Comparison of ENCODE assay signal across 14 cellular contexts in genomic region chr15:49471733-49472132, GRCh38. TPM values are rescaled to one million over a fixed set of nuclear protein-coding genes. Genes with fewer than 3 reads are reported as not detected.
DNase-seq lines count a peak whose midpoint lies in the region; ATAC-seq, FAIRE-seq and TF ChIP-seq lines count a peak whose summit lies in the region.
"Had no signal": no experiment of that assay in that cellular context is flagged by ENCODE, and none has a peak within 500 bp of the region (broad histone marks: within the 10 kb centered on the region; RNA-seq: fewer than 3 reads in every experiment).

No MANE protein-coding gene starts in this region.

- H3K4me2 ChIP-seq in neural progenitor cell (no peak overlapping the region), PC-9 (no peak overlapping the region)

- no peak overlapping the region for H3K4me3 Mint-ChIP-seq in activated T-helper 17 cell treated with anti-CD3 and anti-CD28 coated beads, Interleukin-2, amount 50 U/mL, for 72 hours
- H3K4me3 Mint-ChIP-seq in neural progenitor cell: no peak overlapping the region
- H3K4me3 Mint-ChIP-seq: activated T-cell treated with anti-CD3 and anti-CD28 coated beads, Interleukin-2, amount 50 U/mL, for 4 hours; CD4-positive, alpha-beta T cell had no signal

- H3K27ac ChIP-seq in neural progenitor cell (no peak overlapping the region), PC-9 (no peak overlapping the region)
- H3K27ac ChIP-seq: left ventricle myocardium inferior had no signal

- CTCF ChIA-PET in PC-9 (lab: Charles Lee): interaction anchor here (0.6 to 0.7 kb wide), 2 partner anchors 227 to 430 kb away, joined by 4 to 7 read pairs; no protein-coding TSS in a partner anchor

- H3K9ac ChIP-seq in neural progenitor cell: no peak overlapping the region

- H3K36me3 Mint-ChIP-seq in activated T-helper 17 cell treated with anti-CD3 and anti-CD28 coated beads, Interleukin-2, amount 50 U/mL, for 72 hours (ENCODE audit: low read depth): no peaks in the 10 kb centered on the region
- no peaks in the 10 kb centered on the region for H3K36me3 Mint-ChIP-seq in neural progenitor cell

- ATAC-seq in GM21447 (IDR thresholded peaks at IDR 0.05; ENCODE audit: unreplicated experiment) (peak; percentile 68), HG03097 (IDR thresholded peaks at IDR 0.05; ENCODE audit: low FRiP score, unreplicated experiment) (peak; percentile 49)
- ATAC-seq in activated T-helper 17 cell treated with anti-CD3 and anti-CD28 coated beads, Interleukin-2, amount 50 U/mL, for 72 hours (replicated peaks): peak; percentile 56

- no peak overlapping the region for H3K27ac Mint-ChIP-seq in activated T-helper 17 cell treated with anti-CD3 and anti-CD28 coated beads, Interleukin-2, amount 50 U/mL, for 72 hours
- no peak overlapping the region for H3K27ac Mint-ChIP-seq in neural progenitor cell
- H3K27ac Mint-ChIP-seq: CD4-positive, alpha-beta T cell had no signal

- intact Hi-C loops in PC-9 (cut with micrococcal nuclease; ENCODE audit: unreplicated experiment): no loop called here

- no peaks in the 10 kb centered on the region for H3K9me2 ChIP-seq in PC-9 (ENCODE audit: insufficient read depth)

- H3K27me3 ChIP-seq in neural progenitor cell: no peaks in the 10 kb centered on the region
- H3K27me3 ChIP-seq in PC-9 (ENCODE audit: insufficient read depth, low read depth): no peaks in the 10 kb centered on the region

- peak; percentile 24 for FAIRE-seq in GM18507 (lab: Jason Lieb, UNC)

- H3K27me3 Mint-ChIP-seq in activated T-helper 17 cell treated with anti-CD3 and anti-CD28 coated beads, Interleukin-2, amount 50 U/mL, for 72 hours: no peaks in the 10 kb centered on the region
- H3K27me3 Mint-ChIP-seq in neural progenitor cell (ENCODE audit: insufficient read depth, low read depth): no peaks in the 10 kb centered on the region
- H3K27me3 Mint-ChIP-seq: CD4-positive, alpha-beta T cell had no signal

- no peaks in the 10 kb centered on the region for H3K9me3 ChIP-seq in neural progenitor cell (ENCODE audit: low read depth)
- H3K9me3 ChIP-seq in PC-9 (ENCODE audit: insufficient read depth, low read depth): no peaks in the 10 kb centered on the region
- H3K9me3 ChIP-seq: left ventricle myocardium inferior had no signal

- H3K36me3 ChIP-seq in neural progenitor cell: no peaks in the 10 kb centered on the region
- no peaks in the 10 kb centered on the region for H3K36me3 ChIP-seq in PC-9 (ENCODE audit: low read depth)
- H3K36me3 ChIP-seq: left ventricle myocardium inferior had no signal

- H3K79me2 ChIP-seq in neural progenitor cell (ENCODE audit: low read depth) (no peaks in the 10 kb centered on the region), PC-9 (ENCODE audit: low read depth) (no peaks in the 10 kb centered on the region)

- BruUV-seq in PC-9 (replicated peaks; lab: Mats Ljungman, UMichigan): no TSS peak

- no peak for DNase-seq in GM18507 (ENCODE audit: extremely low spot score, insufficient read length, low read depth)
- DNase-seq in neural progenitor cell (ENCODE audit: low spot score): no peak
- DNase-seq in NK-92 treated with Interleukin-12 subunit alpha and Interleukin-12 subunit beta, amount 100 ng/mL, for 24 hours (lab: John Stamatoyannopoulos, UW): no peak
- no peak for DNase-seq in NCI-H2171 (lab: John Stamatoyannopoulos, UW)
- DNase-seq in PC-9: no peak
- DNase-seq: activated T-cell treated with anti-CD3 and anti-CD28 coated beads, Interleukin-2, amount 50 U/mL, for 4 hours; cerebellar nuclear complex; foreskin fibroblast; left ventricle myocardium inferior; nucleus accumbens had no signal

- H2AFZ ChIP-seq in neural progenitor cell (replicated peaks) (no peak overlapping the region), PC-9 (no peak overlapping the region)

- H4K20me1 ChIP-seq in neural progenitor cell (ENCODE audit: low read depth) (no peaks in the 10 kb centered on the region), PC-9 (ENCODE audit: insufficient read depth) (no peaks in the 10 kb centered on the region)

- peaks cover 6% of the 10 kb centered on the region for H3K4me1 Mint-ChIP-seq in activated T-helper 17 cell treated with anti-CD3 and anti-CD28 coated beads, Interleukin-2, amount 50 U/mL, for 72 hours
- peaks cover 5% of the 10 kb centered on the region for H3K4me1 Mint-ChIP-seq in neural progenitor cell

- POLR2A ChIA-PET in PC-9 (lab: Charles Lee; ENCODE audit: unreplicated experiment): interaction anchor here (0.6 kb wide), 1 partner anchor 404 kb away, joined by 3 read pairs; no protein-coding TSS in a partner anchor

- TF ChIP-seq CTCF in neural progenitor cell (IDR thresholded peaks at IDR 0.05): no peak
- TF ChIP-seq CTCF in PC-9 (conservative IDR thresholded peaks at IDR 0.05): no peak

- no peaks in the 10 kb centered on the region for H3K9me3 Mint-ChIP-seq in activated T-helper 17 cell treated with anti-CD3 and anti-CD28 coated beads, Interleukin-2, amount 50 U/mL, for 72 hours
- H3K9me3 Mint-ChIP-seq in neural progenitor cell: no peaks in the 10 kb centered on the region
- H3K9me3 Mint-ChIP-seq: activated T-cell treated with anti-CD3 and anti-CD28 coated beads, Interleukin-2, amount 50 U/mL, for 4 hours; CD4-positive, alpha-beta T cell had no signal

- H3F3A ChIP-seq in neural progenitor cell (ENCODE audit: low read depth): no peaks in the 10 kb centered on the region
- H3F3A ChIP-seq in PC-9 (ENCODE audit: insufficient read depth, low read depth): no peaks in the 10 kb centered on the region

- no peak overlapping the region for H3K4me3 ChIP-seq in neural progenitor cell
- H3K4me3 ChIP-seq in PC-9: no peak overlapping the region
- H3K4me3 ChIP-seq: left ventricle myocardium inferior had no signal

- H3K4me1 ChIP-seq in neural progenitor cell (no peaks in the 10 kb centered on the region), PC-9 (replicated peaks; ENCODE audit: insufficient read depth) (no peaks in the 10 kb centered on the region)

RNA-seq across cellular contexts. Expression of gene FGF7, which starts 48.7 kb away (rescaled TPM):
- total RNA-seq in activated T-helper 17 cell treated with anti-CD3 and anti-CD28 coated beads, Interleukin-2, amount 50 U/mL, for 72 hours: not detected
- total RNA-seq in neural progenitor cell (ENCODE audit: low replicate concordance) (not detected in 2 replicates), PC-9 (2021) (not detected in 2 replicates)
- total RNA-seq: CD4-positive, alpha-beta T cell had no signal
